In genomic region chr12:120489018-120489417, GRCh38 we compare ENCODE assay signal across 23 cellular contexts. TPM values are rescaled to one million over a fixed set of nuclear protein-coding genes. Genes with fewer than 3 reads are reported as not detected.
DNase-seq lines count a peak whose midpoint lies in the region; ATAC-seq, FAIRE-seq and TF ChIP-seq lines count a peak whose summit lies in the region.
"Had no signal": no experiment of that assay in that cellular context is flagged by ENCODE, and none has a peak within 500 bp of the region (broad histone marks: within the 10 kb centered on the region; RNA-seq: fewer than 3 reads in every experiment).

No MANE protein-coding gene starts in this region.

- H3K36me3 ChIP-seq in IMR-90 (ENCODE audit: control insufficient read depth, insufficient read depth, low read length): peaks cover 6% of the 10 kb centered on the region
- no peaks in the 10 kb centered on the region for H3K36me3 ChIP-seq in small intestine (ENCODE audit: control insufficient read depth in 2 of 2, insufficient read depth in 2 of 2, low read length in 2 of 2)
- H3K36me3 ChIP-seq: BE2C had no signal

- no TSS peak for BruUV-seq in IMR-90 (replicated peaks; lab: Mats Ljungman, UMichigan)

- H3K4me1 ChIP-seq in IMR-90 (ENCODE audit: control insufficient read depth, insufficient read depth, low read length): no peaks in the 10 kb centered on the region
- H3K4me1 ChIP-seq in small intestine (ENCODE audit: control insufficient read depth in 2 of 2, insufficient read depth in 1 of 2, low read depth in 1 of 2, low read length in 1 of 2): no peaks in the 10 kb centered on the region
- H3K4me1 ChIP-seq: A549, parathyroid adenoma had no signal

- in situ Hi-C loops in IMR-90 (cut with MboI; ENCODE audit: low sequenced_read_pairs): no loop called here

- no peaks in the 10 kb centered on the region for H3K36me3 Mint-ChIP-seq in WTC11
- no peaks in the 10 kb centered on the region for H3K36me3 Mint-ChIP-seq in activated T-helper 17 cell treated with anti-CD3 and anti-CD28 coated beads, Interleukin-2, amount 50 U/mL, for 72 hours (ENCODE audit: low read depth)

- no peak overlapping the region for H3K4ac ChIP-seq in IMR-90 (ENCODE audit: low read depth, low read length)

- H3K9me3 ChIP-seq in IMR-90 (ENCODE audit: control insufficient read depth, insufficient read depth, low read length) (no peaks in the 10 kb centered on the region), small intestine (ENCODE audit: control insufficient read depth, low read depth) (no peaks in the 10 kb centered on the region)
- H3K9me3 ChIP-seq: A549, BE2C had no signal

- H3K27ac ChIP-seq in 22Rv1: peak overlapping the region; percentile 11; the same call in 1 of the 2 replicates
- H3K27ac ChIP-seq in IMR-90 (ENCODE audit: insufficient read depth, low read length): no peak overlapping the region
- H3K27ac ChIP-seq in small intestine (ENCODE audit: low read depth in 1 of 2, low read length in 1 of 2): no peak overlapping the region
- H3K27ac ChIP-seq: A549, parathyroid adenoma had no signal

- peaks cover 8 to 25% of the 10 kb centered on the region in 2 experiments for H3K79me1 ChIP-seq in IMR-90 (ENCODE audit: low read depth in 1 of 2, low read length in 2 of 2)

- no peaks in the 10 kb centered on the region for H3K9me3 Mint-ChIP-seq in WTC11
- H3K9me3 Mint-ChIP-seq in activated T-helper 17 cell treated with anti-CD3 and anti-CD28 coated beads, Interleukin-2, amount 50 U/mL, for 72 hours: no peaks in the 10 kb centered on the region
- H3K9me3 Mint-ChIP-seq: activated CD8-positive, alpha-beta T cell treated with anti-CD3 and anti-CD28 coated beads for 36 hours; stimulated activated naive CD8-positive, alpha-beta T cell treated with anti-CD3 and anti-CD28 coated beads, Interleukin-15, Interleukin-2, amounts not matched to agents 100 ng/mL and 50 ng/mL, for 24 hours had no signal

- H4K91ac ChIP-seq in IMR-90 (ENCODE audit: insufficient read depth, low read depth, low read length): no peak overlapping the region

- H2AK9ac ChIP-seq in IMR-90 (replicated peaks; ENCODE audit: low read depth, low read length, poor library complexity): peak overlapping the region; percentile 51

- H3K4me2 ChIP-seq in IMR-90 (ENCODE audit: low read depth, low read length): no peak overlapping the region
- H3K4me2 ChIP-seq: A549 had no signal

- H3K14ac ChIP-seq in IMR-90 (replicated peaks; ENCODE audit: low read depth, low read length): no peak overlapping the region

- H3K4me3 Mint-ChIP-seq in WTC11: no peak overlapping the region
- H3K4me3 Mint-ChIP-seq in activated T-helper 17 cell treated with anti-CD3 and anti-CD28 coated beads, Interleukin-2, amount 50 U/mL, for 72 hours: no peak overlapping the region
- H3K4me3 Mint-ChIP-seq: activated CD8-positive, alpha-beta T cell treated with anti-CD3 and anti-CD28 coated beads for 36 hours; stimulated activated naive CD8-positive, alpha-beta T cell treated with anti-CD3 and anti-CD28 coated beads, Interleukin-15, Interleukin-2, amounts not matched to agents 100 ng/mL and 50 ng/mL, for 24 hours had no signal

- H3K27me3 Mint-ChIP-seq in WTC11 (ENCODE audit: low read depth): no peaks in the 10 kb centered on the region
- H3K27me3 Mint-ChIP-seq in activated T-helper 17 cell treated with anti-CD3 and anti-CD28 coated beads, Interleukin-2, amount 50 U/mL, for 72 hours: no peaks in the 10 kb centered on the region
- H3K27me3 Mint-ChIP-seq: activated CD8-positive, alpha-beta T cell treated with anti-CD3 and anti-CD28 coated beads for 36 hours; stimulated activated naive CD8-positive, alpha-beta T cell treated with anti-CD3 and anti-CD28 coated beads, Interleukin-15, Interleukin-2, amounts not matched to agents 100 ng/mL and 50 ng/mL, for 24 hours had no signal

- ATAC-seq in IMR-90 (ENCODE audit: low read depth) (peak; percentile 40; the same call in 1 of the 2 replicates), WTC11 (no peak)
- ATAC-seq in activated T-helper 17 cell treated with anti-CD3 and anti-CD28 coated beads, Interleukin-2, amount 50 U/mL, for 72 hours (replicated peaks): no peak
- ATAC-seq: A549; activated CD8-positive, alpha-beta T cell treated with anti-CD3 and anti-CD28 coated beads for 36 hours; right cardiac atrium had no signal

- TF ChIP-seq CTCF in 22Rv1 (IDR thresholded peaks at IDR 0.05) (no peak), IMR-90 (conservative IDR thresholded peaks at IDR 0.05; ENCODE audit: low read depth, low read length) (no peak), WTC11 (IDR thresholded peaks at IDR 0.05) (no peak), fibroblast of mammary gland (conservative IDR thresholded peaks at IDR 0.05; ENCODE audit: control insufficient read depth, insufficient read depth, low read depth, low read length) (no peak), lower leg skin (IDR thresholded peaks at IDR 0.05) (no peak)

- TF ChIP-seq RAD21 in IMR-90 (IDR thresholded peaks at IDR 0.05; ENCODE audit: low read length): no peak

- 81% methylated on average over 4 of the region's 4 CpGs; no CpG with 5 or more reads in 1 of the 2 experiments for WGBS in IMR-90 (ENCODE audit: extremely low coverage in 2 of 2, insufficient read length in 1 of 2), 2 experiments
- 83 to 91% (median 89%) methylated on average over 4 of the region's 4 CpGs for WGBS in small intestine, 3 donors
- 55 to 70% methylated on average over 4 of the region's 4 CpGs for WGBS in lower leg skin, 2 donors

- H3K27me3 ChIP-seq in IMR-90 (ENCODE audit: control insufficient read depth, insufficient read depth, low read length) (no peaks in the 10 kb centered on the region), small intestine (ENCODE audit: control insufficient read depth in 2 of 2, insufficient read depth in 2 of 2, low read length in 2 of 2) (no peaks in the 10 kb centered on the region)
- H3K27me3 ChIP-seq: BE2C had no signal

- CTCF ChIA-PET in IMR-90 (lab: Yijun Ruan, JAX) (interaction anchor here (0.6 kb wide), 1 partner anchor 186 kb away, joined by 6 read pairs; no protein-coding TSS in a partner anchor), WTC11 (lab: Charles Lee) (interaction anchor here (1.1 to 1.9 kb wide), 2 partner anchors 14 to 23 kb away, joined by 4 read pairs; no protein-coding TSS in a partner anchor)

- DNase-seq in IMR-90 (peak; percentile 49), WTC11 (ENCODE audit: low spot score) (no peak), fibroblast of mammary gland (ENCODE audit: low read depth) (peak; percentile 60), small intestine (no peak), hippocampal formation (lab: John Stamatoyannopoulos, UW) (no peak), lower leg skin (ENCODE audit: low spot score in 2 of 2) (no peak)
- DNase-seq: activated CD4-positive, CD25-positive, alpha-beta regulatory T cell treated with anti-CD3 and anti-CD28 coated beads, Interleukin-2, amount 50 U/mL, for 72 hours; activated CD8-positive, alpha-beta T cell treated with anti-CD3 and anti-CD28 coated beads for 36 hours; activated effector memory CD4-positive, alpha-beta T cell treated with anti-CD3 and anti-CD28 coated beads, Interleukin-2, amount 50 U/mL, for 16 hours; BE2C; COR-L47; effector CD8-positive, alpha-beta T cell; islet precursor cell; MM.1S; NCI-H1417 treated with DMSO at 0.1 percent for 48 hours; right cardiac atrium; trophoblast cell had no signal

- no peak overlapping the region for H4K5ac ChIP-seq in IMR-90 (ENCODE audit: low read depth, low read length)

- no peak overlapping the region for H3K23ac ChIP-seq in IMR-90 (ENCODE audit: low read depth, low read length)

- H3K9ac ChIP-seq in IMR-90 (ENCODE audit: low read depth, low read length): no peak overlapping the region
- H3K9ac ChIP-seq: parathyroid adenoma had no signal

- FAIRE-seq in small intestine (lab: Jason Lieb, UNC): no peak
- FAIRE-seq: A549, RCC 7860 had no signal

- no peak overlapping the region for H4K8ac ChIP-seq in IMR-90 (ENCODE audit: low read depth in 2 of 2, low read length in 2 of 2)

- no peak overlapping the region for H2BK5ac ChIP-seq in IMR-90 (ENCODE audit: low read depth, low read length, poor library complexity, severe bottlenecking)

- H3K56ac ChIP-seq in IMR-90 (ENCODE audit: extremely low read depth, insufficient read depth, low read length): no peak overlapping the region

- no peak overlapping the region for H2AK5ac ChIP-seq in IMR-90 (ENCODE audit: low read depth, low read length)

- H3K4me3 ChIP-seq in IMR-90 (ENCODE audit: insufficient read depth, low read depth, low read length): no peak overlapping the region
- H3K4me3 ChIP-seq in fibroblast of mammary gland (ENCODE audit: control insufficient read depth, low read depth, low read length): no peak overlapping the region
- no peak overlapping the region for H3K4me3 ChIP-seq in small intestine (ENCODE audit: low read depth in 1 of 2, low read length in 2 of 2)
- H3K4me3 ChIP-seq in lower leg skin (ENCODE audit: low read depth, poor library complexity, severe bottlenecking): no peak overlapping the region
- H3K4me3 ChIP-seq: A549 had no signal

- H3K9me1 ChIP-seq in IMR-90 (ENCODE audit: insufficient read depth, low read length): peaks cover 6% of the 10 kb centered on the region

- no peak overlapping the region for H2BK120ac ChIP-seq in IMR-90 (ENCODE audit: low read depth, low read length)

- H4K20me1 ChIP-seq in IMR-90 (ENCODE audit: insufficient read depth, low read length): no peaks in the 10 kb centered on the region

- no peak overlapping the region for H2BK15ac ChIP-seq in IMR-90 (ENCODE audit: low read depth, low read length)

- no peak overlapping the region for H2BK20ac ChIP-seq in IMR-90 (ENCODE audit: low read depth, low read length)

- 0 out of 2 replicates have a peak overlapping the region, but pooled peaks have one; percentile 0 for H3K27ac Mint-ChIP-seq in WTC11
- no peak overlapping the region for H3K27ac Mint-ChIP-seq in activated T-helper 17 cell treated with anti-CD3 and anti-CD28 coated beads, Interleukin-2, amount 50 U/mL, for 72 hours
- H3K27ac Mint-ChIP-seq: activated CD8-positive, alpha-beta T cell treated with anti-CD3 and anti-CD28 coated beads for 36 hours; stimulated activated naive CD8-positive, alpha-beta T cell treated with anti-CD3 and anti-CD28 coated beads, Interleukin-15, Interleukin-2, amounts not matched to agents 100 ng/mL and 50 ng/mL, for 24 hours had no signal

- POLR2A ChIA-PET in IMR-90 (lab: Charles Lee; ENCODE audit: unreplicated experiment) (no interaction called here), WTC11 (lab: Charles Lee) (no interaction called here)

- TF ChIP-seq POLR2A in IMR-90 (IDR thresholded peaks at IDR 0.05; ENCODE audit: low read depth, low read length) (no peak), lower leg skin (IDR thresholded peaks at IDR 0.05) (no peak)

- H3K4me1 Mint-ChIP-seq in WTC11: no peaks in the 10 kb centered on the region
- H3K4me1 Mint-ChIP-seq in activated T-helper 17 cell treated with anti-CD3 and anti-CD28 coated beads, Interleukin-2, amount 50 U/mL, for 72 hours: no peaks in the 10 kb centered on the region

- no peak overlapping the region for H3K18ac ChIP-seq in IMR-90 (ENCODE audit: low read depth, low read length)

- intact Hi-C loops in IMR-90 (cut with micrococcal nuclease): no loop called here
- intact Hi-C loops in lower leg skin (cut with DNase I; ENCODE audit: low total_unique reads): no loop called here

- no peak overlapping the region for H2AFZ ChIP-seq in IMR-90 (replicated peaks; ENCODE audit: low read length, poor library complexity)
- H2AFZ ChIP-seq: parathyroid adenoma had no signal

- dilution Hi-C loops in IMR-90 (cut with HindIII; ENCODE audit: low sequenced_read_pairs, unreplicated experiment): no loop called here

RNA-seq across cellular contexts. Expression of gene DYNLL1, which starts 6.9 kb away (rescaled TPM):
- total RNA-seq in IMR-90 (2012; rRNA removed): 696 and 709 TPM in 2 replicates
- 627 and 663 TPM in 2 replicates for polyA plus RNA-seq in IMR-90 (2012; rRNA removed)
- polyA plus RNA-seq in IMR-90 (2012; cell fraction: cytosol; rRNA removed): 559 and 576 TPM in 2 replicates
- 164 and 313 TPM in 2 replicates for polyA plus RNA-seq in IMR-90 (2012; cell fraction: nucleus; rRNA removed; ENCODE audit: low replicate concordance)
- total RNA-seq in WTC11 (2021): 327 to 470 TPM (median 463 TPM) in 3 replicates
- 100 to 1,000 TPM; 312 to 554 (median 440) TPM for polyA plus RNA-seq in small intestine
- 100 to 1,000 TPM; 310 to 529 (median 388) TPM for total RNA-seq in lower leg skin
- total RNA-seq in activated T-helper 17 cell treated with anti-CD3 and anti-CD28 coated beads, Interleukin-2, amount 50 U/mL, for 72 hours: 100 to 1,000 TPM in 1 of 2 donors, 10 to 100 TPM in 1; 69.2 to 197 TPM

RNA-seq across cellular contexts. Expression of gene SRSF9, which starts 19.5 kb away (rescaled TPM):
- total RNA-seq in IMR-90 (2012; rRNA removed) (102 and 196 TPM in 2 replicates), WTC11 (2021) (274 to 286 TPM (median 276 TPM) in 3 replicates), lower leg skin (10 to 100 TPM; 55.4 to 97.2 (median 81.2) TPM)
- polyA plus RNA-seq in IMR-90 (2012; rRNA removed) (132 and 143 TPM in 2 replicates), small intestine (100 to 1,000 TPM in 2 of 3 donors, 10 to 100 TPM in 1; 96.6 to 136 (median 109) TPM)
- 145 and 193 TPM in 2 replicates for polyA plus RNA-seq in IMR-90 (2012; cell fraction: cytosol; rRNA removed)
- 100 and 179 TPM in 2 replicates for polyA plus RNA-seq in IMR-90 (2012; cell fraction: nucleus; rRNA removed; ENCODE audit: low replicate concordance)
- 100 to 1,000 TPM; 138 to 246 TPM for total RNA-seq in activated T-helper 17 cell treated with anti-CD3 and anti-CD28 coated beads, Interleukin-2, amount 50 U/mL, for 72 hours

RNA-seq across cellular contexts. Expression of gene COQ5, which starts 39.9 kb away (rescaled TPM):
- total RNA-seq in IMR-90 (2012; rRNA removed) (25.1 and 29.4 TPM in 2 replicates), WTC11 (2021) (35.1 to 44.9 TPM (median 44.5 TPM) in 3 replicates), lower leg skin (10 to 100 TPM; 16.5 to 19.2 (median 18.3) TPM)
- polyA plus RNA-seq in IMR-90 (2012; rRNA removed) (17.3 and 21.6 TPM in 2 replicates), small intestine (10 to 100 TPM; 33.2 to 46.3 (median 36.5) TPM)
- polyA plus RNA-seq in IMR-90 (2012; cell fraction: cytosol; rRNA removed): 7.9 and 8.7 TPM in 2 replicates
- 5.4 and 34.4 TPM in 2 replicates for polyA plus RNA-seq in IMR-90 (2012; cell fraction: nucleus; rRNA removed; ENCODE audit: low replicate concordance)
- total RNA-seq in activated T-helper 17 cell treated with anti-CD3 and anti-CD28 coated beads, Interleukin-2, amount 50 U/mL, for 72 hours: 10 to 100 TPM; 17.2 to 21.8 TPM

RNA-seq across cellular contexts. Expression of gene GATC, which starts 42.8 kb away (rescaled TPM):
- total RNA-seq in IMR-90 (2012; rRNA removed) (15.6 and 16.5 TPM in 2 replicates), WTC11 (2021) (29.8 to 36.9 TPM (median 33.9 TPM) in 3 replicates), lower leg skin (10 to 100 TPM; 19.3 to 24.1 (median 20.1) TPM)
- polyA plus RNA-seq in IMR-90 (2012; rRNA removed) (7.6 and 8.7 TPM in 2 replicates), small intestine (10 to 100 TPM; 13.8 to 20.1 (median 16.3) TPM)
- polyA plus RNA-seq in IMR-90 (2012; cell fraction: cytosol; rRNA removed): 3.9 and 5.5 TPM in 2 replicates
- 5.0 and 12.8 TPM in 2 replicates for polyA plus RNA-seq in IMR-90 (2012; cell fraction: nucleus; rRNA removed; ENCODE audit: low replicate concordance)
- total RNA-seq in activated T-helper 17 cell treated with anti-CD3 and anti-CD28 coated beads, Interleukin-2, amount 50 U/mL, for 72 hours: 10 to 100 TPM; 33.2 to 41.3 TPM

RNA-seq across cellular contexts. Expression of gene TRIAP1, which starts 42.8 kb away (rescaled TPM):
- total RNA-seq in IMR-90 (2012; rRNA removed) (19.2 and 45.5 TPM in 2 replicates), WTC11 (2021) (59.5 to 75.3 TPM (median 60.4 TPM) in 3 replicates), lower leg skin (10 to 100 TPM in 3 of 4 donors, 1 to 10 TPM in 1; 9.6 to 20.2 (median 16.1) TPM)
- polyA plus RNA-seq in IMR-90 (2012; rRNA removed) (23.2 and 32.3 TPM in 2 replicates), small intestine (10 to 100 TPM; 29.5 to 36.6 (median 35.3) TPM)
- polyA plus RNA-seq in IMR-90 (2012; cell fraction: cytosol; rRNA removed): 5.8 and 6.9 TPM in 2 replicates
- 1.6 and 10.6 TPM in 2 replicates for polyA plus RNA-seq in IMR-90 (2012; cell fraction: nucleus; rRNA removed; ENCODE audit: low replicate concordance)
- 10 to 100 TPM; 31.8 to 58.6 TPM for total RNA-seq in activated T-helper 17 cell treated with anti-CD3 and anti-CD28 coated beads, Interleukin-2, amount 50 U/mL, for 72 hours

Comparison
In these comparisons a context has a peak if more than half of its experiments do, and no peak if none do; other contexts are left out.
1. DNase-seq: peak in IMR-90 (single experiment) and fibroblast of mammary gland (single experiment); none in WTC11 (single experiment), small intestine (single experiment), hippocampal formation (0 of 2) and lower leg skin (0 of 2).